24 cellular contexts compared by ENCODE assay signal in genomic region chr11:46632502-46632901, GRCh38. TPM values are rescaled to one million over a fixed set of nuclear protein-coding genes. Genes with fewer than 3 reads are reported as not detected.
DNase-seq lines count a peak whose midpoint lies in the region; ATAC-seq and TF ChIP-seq lines count a peak whose summit lies in the region.
"Had no signal": no experiment of that assay in that cellular context is flagged by ENCODE, and none has a peak within 500 bp of the region (broad histone marks: within the 10 kb centered on the region; RNA-seq: fewer than 3 reads in every experiment).

No MANE protein-coding gene starts in this region.

- H3K9me2 ChIP-seq in Karpas-422 (replicated peaks; ENCODE audit: insufficient read depth, low read length), result no peaks in the 10 kb centered on the region
- H3K9me2 ChIP-seq: SK-N-SH had no signal

- H4K20me1 ChIP-seq in H9 (ENCODE audit: control insufficient read depth, insufficient read depth, insufficient read length), result no peaks in the 10 kb centered on the region
- H4K20me1 ChIP-seq in Karpas-422 (ENCODE audit: insufficient read depth, low read depth, low read length), result no peaks in the 10 kb centered on the region

- H4K8ac ChIP-seq in H9 (replicated peaks; ENCODE audit: insufficient read length, low read depth, low read length), result no peak overlapping the region

- H3K23me2 ChIP-seq in H9 (ENCODE audit: insufficient read length, low read depth, low read length, poor library complexity, severe bottlenecking), result no peaks in the 10 kb centered on the region

- POLR2A ChIA-PET in A673 (lab: Charles Lee; ENCODE audit: low non-redundant PET), result no interaction called here
- POLR2A ChIA-PET in activated CD8-positive, alpha-beta T cell treated with anti-CD3 and anti-CD28 coated beads, Interleukin-2, amount 10 ng/mL, durations not matched to agents 7 days and 5 days (lab: Charles Lee), result no interaction called here

- H2BK120ac ChIP-seq in H9 (ENCODE audit: low read depth, low read length, poor library complexity, severe bottlenecking), result no peak overlapping the region

- TF ChIP-seq CTCF in A673 (conservative IDR thresholded peaks at IDR 0.05; ENCODE audit: low read depth, low read length) (no peak), H9 (conservative IDR thresholded peaks at IDR 0.05) (no peak), upper lobe of right lung (IDR thresholded peaks at IDR 0.05) (no peak)

- H4K5ac ChIP-seq in H9 (ENCODE audit: insufficient read length, low read depth, low read length), result no peak overlapping the region

- no peak overlapping the region for H2BK15ac ChIP-seq in H9 (ENCODE audit: low read depth, low read length)

- H3K79me1 ChIP-seq in H9 (ENCODE audit: insufficient read depth, low read depth, low read length, poor library complexity, severe bottlenecking), result no peaks in the 10 kb centered on the region

- no peaks in the 10 kb centered on the region for H3K9me3 Mint-ChIP-seq in H9
- H3K9me3 Mint-ChIP-seq in activated CD8-positive, alpha-beta T cell treated with anti-CD3 and anti-CD28 coated beads, Interleukin-2, amount 10 ng/mL, durations not matched to agents 7 days and 5 days (ENCODE audit: insufficient read depth), result no peaks in the 10 kb centered on the region
- H3K9me3 Mint-ChIP-seq in central memory CD8-positive, alpha-beta T cell, result no peaks in the 10 kb centered on the region
- H3K9me3 Mint-ChIP-seq: CD4-positive, alpha-beta T cell had no signal

- no peaks in the 10 kb centered on the region for H3K4me1 Mint-ChIP-seq in H9
- peaks cover 14% of the 10 kb centered on the region for H3K4me1 Mint-ChIP-seq in activated CD8-positive, alpha-beta T cell treated with anti-CD3 and anti-CD28 coated beads, Interleukin-2, amount 10 ng/mL, durations not matched to agents 7 days and 5 days (ENCODE audit: low read depth)
- H3K4me1 Mint-ChIP-seq in central memory CD8-positive, alpha-beta T cell, result peaks cover 8% of the 10 kb centered on the region

- H3K4me2 ChIP-seq in H9 (ENCODE audit: insufficient read depth, insufficient read length, low read length) (no peak overlapping the region), Karpas-422 (ENCODE audit: low read depth, low read length, poor library complexity, severe bottlenecking) (no peak overlapping the region)
- H3K4me2 ChIP-seq: BLaER1 treated with 17β-estradiol and CSF1 and Interleukin-3, amounts not matched to agents 10 nM and 100 nM; SK-N-SH had no signal

- H3K79me2 ChIP-seq in H9 (ENCODE audit: insufficient read depth, low read length) (no peaks in the 10 kb centered on the region), Karpas-422 (ENCODE audit: low read length) (peaks cover 20% of the 10 kb centered on the region; the same call in 1 of the 2 replicates)

- peaks cover 2 to 25% (median 18%) of the 10 kb centered on the region in 3 experiments; a peak in 5 of 7 replicates for H3K36me3 Mint-ChIP-seq in H9 (ENCODE audit: insufficient read depth in 1 of 3, low read depth in 3 of 3)
- peaks cover 19% of the 10 kb centered on the region for H3K36me3 Mint-ChIP-seq in activated CD8-positive, alpha-beta T cell treated with anti-CD3 and anti-CD28 coated beads, Interleukin-2, amount 10 ng/mL, durations not matched to agents 7 days and 5 days (ENCODE audit: low read depth)
- peaks cover 27% of the 10 kb centered on the region for H3K36me3 Mint-ChIP-seq in central memory CD8-positive, alpha-beta T cell (ENCODE audit: insufficient read depth)

- TSS peak; percentile 15 for BruUV-seq in A673 (replicated peaks; lab: Mats Ljungman, UMichigan)

- H3K4me1 ChIP-seq in A673 (ENCODE audit: insufficient read depth, low read length, poor library complexity, severe bottlenecking) (no peaks in the 10 kb centered on the region), H9 (ENCODE audit: insufficient read depth, low read length) (no peaks in the 10 kb centered on the region), Karpas-422 (ENCODE audit: low read length) (no peaks in the 10 kb centered on the region), upper lobe of right lung (no peaks in the 10 kb centered on the region)

- no peaks in the 10 kb centered on the region for H3K27me3 ChIP-seq in A673 (replicated peaks; ENCODE audit: insufficient read depth, low read depth, low read length, poor library complexity)
- no peaks in the 10 kb centered on the region for H3K27me3 ChIP-seq in H9 (ENCODE audit: insufficient read depth, low read length)
- H3K27me3 ChIP-seq in Karpas-422 (ENCODE audit: low read length), result no peaks in the 10 kb centered on the region
- H3K27me3 ChIP-seq in upper lobe of right lung, result no peaks in the 10 kb centered on the region
- H3K27me3 ChIP-seq: BLaER1 treated with 17β-estradiol and CSF1 and Interleukin-3, amounts not matched to agents 10 nM and 100 nM had no signal

- peak overlapping the region in 2 of 3 experiments; percentile 42 to 47; a peak in 3 of 7 replicates for H3K27ac Mint-ChIP-seq in H9
- H3K27ac Mint-ChIP-seq in activated CD8-positive, alpha-beta T cell treated with anti-CD3 and anti-CD28 coated beads, Interleukin-2, amount 10 ng/mL, durations not matched to agents 7 days and 5 days, result peak overlapping the region; percentile 63
- peak overlapping the region; percentile 22 for H3K27ac Mint-ChIP-seq in central memory CD8-positive, alpha-beta T cell (ENCODE audit: low read depth)
- H3K27ac Mint-ChIP-seq: CD4-positive, alpha-beta T cell had no signal

- no CpG with 5 or more reads among the region's 1 CpG for WGBS in H9 (ENCODE audit: extremely low coverage, insufficient read length, low lambda C conversion rate)

- H3K4me3 ChIP-seq in A673 (ENCODE audit: low read depth, low read length, poor library complexity, severe bottlenecking) (no peak overlapping the region), Karpas-422 (ENCODE audit: low read length) (no peak overlapping the region), upper lobe of right lung (no peak overlapping the region)
- H3K4me3 ChIP-seq: BLaER1 treated with 17β-estradiol and CSF1 and Interleukin-3, amounts not matched to agents 10 nM and 100 nM had no signal

- H2AFZ ChIP-seq in H9 (ENCODE audit: low read length), result no peak overlapping the region
- no peak overlapping the region for H2AFZ ChIP-seq in Karpas-422 (ENCODE audit: low read length)

- ATAC-seq in activated CD8-positive, alpha-beta T cell treated with anti-CD3 and anti-CD28 coated beads, Interleukin-2, amount 10 ng/mL, durations not matched to agents 7 days and 5 days, result peak; percentile 88
- ATAC-seq in central memory CD8-positive, alpha-beta T cell (replicated peaks; ENCODE audit: extremely low read depth, poor library complexity, severe bottlenecking), result peak; percentile 60
- ATAC-seq in upper lobe of right lung, result no peak

- H4K91ac ChIP-seq in H9 (ENCODE audit: insufficient read length, low read depth, low read length), result no peak overlapping the region

- no peak overlapping the region for H2BK20ac ChIP-seq in H9 (ENCODE audit: low read depth, low read length, poor library complexity, severe bottlenecking)

- no peak overlapping the region for H2BK12ac ChIP-seq in H9 (ENCODE audit: insufficient read length, low read depth, low read length)

- no peak overlapping the region for H3K4ac ChIP-seq in H9 (ENCODE audit: low read depth, low read length)

- DNase-seq in A673 (ENCODE audit: low spot score) (no peak), H9 (no peak), Karpas-422 (no peak), NCI-H1930 (lab: John Stamatoyannopoulos, UW) (no peak), upper lobe of right lung (no peak), NCI-H2227 treated with DMSO at 0.1 percent for 48 hours (lab: John Stamatoyannopoulos, UW) (no peak)
- DNase-seq in activated CD8-positive, alpha-beta T cell treated with anti-CD3 and anti-CD28 coated beads, Interleukin-2, amount 10 ng/mL, durations not matched to agents 7 days and 5 days, result peak; percentile 49
- no peak for DNase-seq in central memory CD8-positive, alpha-beta T cell (ENCODE audit: low spot score in 2 of 2)
- DNase-seq: AML-193; CD4-positive, alpha-beta T cell; COR-L47; GOT3; HCEC 1CT; Kasumi-1; NCI-H1092 treated with DMSO at 0.1 percent for 48 hours; NCI-H1436; NCI-H187; NCI-H2107; NCI-H446 treated with DMSO at 0.1 percent for 48 hours; NCI-H526 treated with DMSO at 0.1 percent for 48 hours; SHP77 treated with DMSO at 0.1 percent for 48 hours; SK-N-SH had no signal

- H2BK5ac ChIP-seq in H9 (ENCODE audit: insufficient read length, low read length), result no peak overlapping the region

- CTCF ChIA-PET in A673 (lab: Charles Lee), result no interaction called here
- CTCF ChIA-PET in activated CD8-positive, alpha-beta T cell treated with anti-CD3 and anti-CD28 coated beads, Interleukin-2, amount 10 ng/mL, durations not matched to agents 7 days and 5 days (lab: Charles Lee), result no interaction called here

- no peak overlapping the region for H3K18ac ChIP-seq in H9 (ENCODE audit: insufficient read length, low read depth, low read length)

- H3K9me3 ChIP-seq in A673 (ENCODE audit: low read depth, low read length, poor library complexity, severe bottlenecking) (no peaks in the 10 kb centered on the region), H9 (ENCODE audit: control insufficient read depth, low read depth, low read length) (no peaks in the 10 kb centered on the region), Karpas-422 (ENCODE audit: low read length) (no peaks in the 10 kb centered on the region), upper lobe of right lung (no peaks in the 10 kb centered on the region)
- H3K9me3 ChIP-seq: BLaER1 treated with 17β-estradiol and CSF1 and Interleukin-3, amounts not matched to agents 10 nM and 100 nM; SK-N-SH had no signal

- no peak overlapping the region for H3T11ph ChIP-seq in H9 (ENCODE audit: low read length)

- no peak overlapping the region for H3K14ac ChIP-seq in H9 (ENCODE audit: insufficient read depth, low read length)

- H2AK5ac ChIP-seq in H9 (ENCODE audit: insufficient read length, low read length), result no peak overlapping the region

- no peak overlapping the region for H3K56ac ChIP-seq in H9 (ENCODE audit: insufficient read length, low read depth, low read length)

- no peak overlapping the region for H3K9ac ChIP-seq in H9 (ENCODE audit: extremely low read depth, insufficient read length, low read length)
- H3K9ac ChIP-seq in Karpas-422 (ENCODE audit: low read length), result no peak overlapping the region
- H3K9ac ChIP-seq: BLaER1 treated with 17β-estradiol and CSF1 and Interleukin-3, amounts not matched to agents 10 nM and 100 nM; SK-N-SH had no signal

- no peaks in the 10 kb centered on the region for H3K27me3 Mint-ChIP-seq in H9 (ENCODE audit: low read depth)
- H3K27me3 Mint-ChIP-seq in activated CD8-positive, alpha-beta T cell treated with anti-CD3 and anti-CD28 coated beads, Interleukin-2, amount 10 ng/mL, durations not matched to agents 7 days and 5 days (ENCODE audit: low read depth), result no peaks in the 10 kb centered on the region
- no peaks in the 10 kb centered on the region for H3K27me3 Mint-ChIP-seq in central memory CD8-positive, alpha-beta T cell
- H3K27me3 Mint-ChIP-seq: CD4-positive, alpha-beta T cell had no signal

- H3K4me3 Mint-ChIP-seq in H9, result no peak overlapping the region
- no peak overlapping the region for H3K4me3 Mint-ChIP-seq in activated CD8-positive, alpha-beta T cell treated with anti-CD3 and anti-CD28 coated beads, Interleukin-2, amount 10 ng/mL, durations not matched to agents 7 days and 5 days
- no peak overlapping the region for H3K4me3 Mint-ChIP-seq in central memory CD8-positive, alpha-beta T cell
- H3K4me3 Mint-ChIP-seq: CD4-positive, alpha-beta T cell had no signal

- intact Hi-C loops in A673 (cut with micrococcal nuclease; ENCODE audit: unreplicated experiment), result no loop called here
- intact Hi-C loops in upper lobe of right lung (cut with DNase I), result no loop called here

- H3K23ac ChIP-seq in H9 (ENCODE audit: insufficient read length, low read depth, low read length), result no peak overlapping the region

- H3K27ac ChIP-seq in A673 (ENCODE audit: low read depth, low read length, poor library complexity, severe bottlenecking) (no peak overlapping the region), H9 (ENCODE audit: insufficient read length, low read depth, low read length) (no peak overlapping the region), Karpas-422 (ENCODE audit: low read length) (no peak overlapping the region), upper lobe of right lung (no peak overlapping the region)
- H3K27ac ChIP-seq: BLaER1 treated with 17β-estradiol and CSF1 and Interleukin-3, amounts not matched to agents 10 nM and 100 nM; HL-60 had no signal

- H3K36me3 ChIP-seq in A673 (ENCODE audit: insufficient read depth, low read length, poor library complexity, severe bottlenecking) (peaks cover 12% of the 10 kb centered on the region), Karpas-422 (ENCODE audit: insufficient read depth, low read length) (peaks cover 9% of the 10 kb centered on the region), upper lobe of right lung (peaks cover 62% of the 10 kb centered on the region)

RNA-seq across cellular contexts. Expression of gene ATG13, which starts 15.1 kb away (rescaled TPM):
- total RNA-seq in A673 (2021), result 155 and 158 TPM in 2 replicates
- total RNA-seq in H9 (2021), result 79.1 and 83.0 TPM in 2 replicates
- 10 to 100 TPM; 57.8 to 58.4 TPM for total RNA-seq in activated CD8-positive, alpha-beta T cell treated with anti-CD3 and anti-CD28 coated beads, Interleukin-2, amount 10 ng/mL, durations not matched to agents 7 days and 5 days
- total RNA-seq in Karpas-422 (2014; rRNA removed; shearing (Covaris generic); ENCODE audit: low replicate concordance), result 77.4 and 79.2 TPM in 2 replicates
- total RNA-seq in upper lobe of right lung, result 61.1 TPM

RNA-seq across cellular contexts. Expression of gene HARBI1, which starts 15.5 kb away (rescaled TPM):
- total RNA-seq in A673 (2021) (10.1 and 11.6 TPM in 2 replicates), H9 (2021) (6.3 and 7.3 TPM in 2 replicates), upper lobe of right lung (5.2 TPM)
- total RNA-seq in activated CD8-positive, alpha-beta T cell treated with anti-CD3 and anti-CD28 coated beads, Interleukin-2, amount 10 ng/mL, durations not matched to agents 7 days and 5 days, result 1 to 10 TPM; 5.0 to 6.7 TPM
- 3.8 and 4.0 TPM in 2 replicates for total RNA-seq in Karpas-422 (2014; rRNA removed; shearing (Covaris generic); ENCODE audit: low replicate concordance)

RNA-seq across cellular contexts. Expression of gene AMBRA1, which starts 38.7 kb away (rescaled TPM):
- 69.9 and 78.1 TPM in 2 replicates for total RNA-seq in A673 (2021)
- 37.5 and 40.0 TPM in 2 replicates for total RNA-seq in H9 (2021)
- 10 to 100 TPM; 34.0 to 35.1 TPM for total RNA-seq in activated CD8-positive, alpha-beta T cell treated with anti-CD3 and anti-CD28 coated beads, Interleukin-2, amount 10 ng/mL, durations not matched to agents 7 days and 5 days
- total RNA-seq in Karpas-422 (2014; rRNA removed; shearing (Covaris generic); ENCODE audit: low replicate concordance), result 26.2 and 30.3 TPM in 2 replicates
- total RNA-seq in upper lobe of right lung, result 33.9 TPM
